Comparison of ENCODE assay signal across 28 cellular contexts in genomic region chr6:11689847-11690246, GRCh38.
"Had no signal": no experiment of that assay in that cellular context is flagged by ENCODE, and none has a peak within 500 bp of the region (broad histone marks: within the 10 kb centered on the region; RNA-seq: fewer than 3 reads in every experiment).

No MANE protein-coding gene starts in this region.

- H3K36me3 ChIP-seq: neural progenitor cell, ovary, right lobe of liver, sigmoid colon, stomach, thoracic aorta, thyroid gland, tibial nerve, upper lobe of left lung, vagina had no signal

- FAIRE-seq: small intestine, urothelium cell line had no signal

- H3K4me1 ChIP-seq: parathyroid adenoma, psoas muscle, right lobe of liver, stomach, thyroid gland, tibial nerve, upper lobe of left lung, vagina had no signal

- DNase-seq: occipital lobe; ovary; posterior cingulate gyrus; psoas muscle; right cardiac atrium; right lobe of liver; sigmoid colon; small intestine; stimulated activated CD4-positive, alpha-beta T cell treated with anti-CD3 and anti-CD28 coated beads, Interleukin-15, amount 100 ng/mL, for 24 hours; stimulated activated CD4-positive, alpha-beta T cell treated with anti-CD3 and anti-CD28 coated beads, Interleukin-2, amount 100 ng/mL, for 24 hours; stimulated activated CD4-positive, alpha-beta T cell treated with anti-CD3 and anti-CD28 coated beads, Interleukin-2, amount 100 ng/mL, for 48 hours; stimulated activated CD4-positive, alpha-beta T cell treated with anti-CD3 and anti-CD28 coated beads, Interleukin-4, amount 100 ng/mL, for 24 hours; stimulated activated naive B cell treated with anti-CD40 and anti-IgM and Interleukin-4, amounts not matched to agents 10 μg/mL and 1 μg/mL and 100 μg/mL, for 72 hours; stimulated activated naive CD4-positive, alpha-beta T cell treated with Interleukin-2 at 50 U/mL for 16 hours; stomach; thyroid gland; trophoblast cell; upper lobe of left lung had no signal

- H3K27me3 ChIP-seq: neural progenitor cell, ovary, right lobe of liver, sigmoid colon, stomach, thyroid gland, tibial nerve, upper lobe of left lung, vagina had no signal

- H3K9me3 Mint-ChIP-seq: stimulated activated effector memory CD8-positive, alpha-beta T cell treated with anti-CD3 and anti-CD28 coated beads, Interleukin-12 subunit alpha, Interleukin-12 subunit beta, amount 100 ng/mL, for 72 hours; stimulated activated naive CD8-positive, alpha-beta T cell treated with anti-CD3 and anti-CD28 coated beads, Interleukin-15, Interleukin-2, amounts not matched to agents 100 ng/mL and 50 ng/mL, for 24 hours had no signal

- H3K9me3 ChIP-seq: ovary, psoas muscle, right lobe of liver, sigmoid colon, stomach, thoracic aorta, thyroid gland, tibial nerve, upper lobe of left lung, vagina had no signal

- ATAC-seq: psoas muscle; right cardiac atrium; right lobe of liver; stimulated activated effector memory CD8-positive, alpha-beta T cell treated with anti-CD3 and anti-CD28 coated beads, Interleukin-12 subunit alpha, Interleukin-12 subunit beta, amount 100 ng/mL, for 72 hours; stimulated activated naive B cell treated with anti-CD40 and anti-IgM and Interleukin-4, amounts not matched to agents 10 μg/mL and 1 μg/mL and 100 μg/mL, for 72 hours had no signal

- H3K4me3 ChIP-seq: neural progenitor cell, ovary, psoas muscle, right lobe of liver, sigmoid colon, stomach, thoracic aorta, thyroid gland, tibial nerve, upper lobe of left lung, vagina had no signal

- H3K9ac ChIP-seq: neural progenitor cell, parathyroid adenoma had no signal

- H3K4me3 Mint-ChIP-seq: nephron; neural progenitor cell; stimulated activated effector memory CD8-positive, alpha-beta T cell treated with anti-CD3 and anti-CD28 coated beads, Interleukin-12 subunit alpha, Interleukin-12 subunit beta, amount 100 ng/mL, for 72 hours; stimulated activated naive B cell treated with anti-CD40 and anti-IgM and Interleukin-4, amounts not matched to agents 10 μg/mL and 1 μg/mL and 100 μg/mL, for 72 hours; stimulated activated naive CD8-positive, alpha-beta T cell treated with anti-CD3 and anti-CD28 coated beads, Interleukin-15, Interleukin-2, amounts not matched to agents 100 ng/mL and 50 ng/mL, for 24 hours had no signal

- H3K27ac ChIP-seq: neural progenitor cell, ovary, parathyroid adenoma, psoas muscle, right lobe of liver, sigmoid colon, stomach, thoracic aorta, thyroid gland, tibial nerve, upper lobe of left lung, vagina had no signal

- H3K36me3 Mint-ChIP-seq: neural progenitor cell; stimulated activated effector memory CD8-positive, alpha-beta T cell treated with anti-CD3 and anti-CD28 coated beads, Interleukin-12 subunit alpha, Interleukin-12 subunit beta, amount 100 ng/mL, for 72 hours; stimulated activated naive B cell treated with anti-CD40 and anti-IgM and Interleukin-4, amounts not matched to agents 10 μg/mL and 1 μg/mL and 100 μg/mL, for 72 hours had no signal

- H3K27me3 Mint-ChIP-seq: progenitor cell of endocrine pancreas; stimulated activated naive CD8-positive, alpha-beta T cell treated with anti-CD3 and anti-CD28 coated beads, Interleukin-15, Interleukin-2, amounts not matched to agents 100 ng/mL and 50 ng/mL, for 24 hours had no signal

- H3K27ac Mint-ChIP-seq: neural progenitor cell; progenitor cell of endocrine pancreas; stimulated activated effector memory CD8-positive, alpha-beta T cell treated with anti-CD3 and anti-CD28 coated beads, Interleukin-12 subunit alpha, Interleukin-12 subunit beta, amount 100 ng/mL, for 72 hours; stimulated activated naive CD8-positive, alpha-beta T cell treated with anti-CD3 and anti-CD28 coated beads, Interleukin-15, Interleukin-2, amounts not matched to agents 100 ng/mL and 50 ng/mL, for 24 hours had no signal
